ENCODE assay signal across 10 cellular contexts in genomic region chr6:166619912-166620311, GRCh38. TPM values are rescaled to one million over a fixed set of nuclear protein-coding genes. Genes with fewer than 3 reads are reported as not detected.
DNase-seq lines count a peak whose midpoint lies in the region; ATAC-seq and TF ChIP-seq lines count a peak whose summit lies in the region.
"Had no signal": no experiment of that assay in that cellular context is flagged by ENCODE, and none has a peak within 500 bp of the region (broad histone marks: within the 10 kb centered on the region; RNA-seq: fewer than 3 reads in every experiment).

No MANE protein-coding gene starts in this region.

- no peak overlapping the region for H3K4me3 ChIP-seq in rectal smooth muscle tissue (ENCODE audit: low read length)
- H3K4me3 ChIP-seq: testis had no signal

- H3K27ac ChIP-seq in foreskin keratinocyte (no peak overlapping the region), rectal smooth muscle tissue (ENCODE audit: low read depth, low read length) (peak overlapping the region; percentile 48)

- ATAC-seq in foreskin keratinocyte (peak; percentile 56), HG03135 (IDR thresholded peaks at IDR 0.05; ENCODE audit: unreplicated experiment) (no peak)
- ATAC-seq in natural killer cell treated with Interleukin-12 subunit alpha and Interleukin-12 subunit beta and Interleukin-15 and Interleukin-18, amount 100 ng/mL, for 72 hours: no peak

- TF ChIP-seq CTCF in Calu3 (IDR thresholded peaks at IDR 0.05; ENCODE audit: unreplicated experiment): no peak
- TF ChIP-seq CTCF in foreskin keratinocyte (conservative IDR thresholded peaks at IDR 0.05): no peak

- H3K36me3 ChIP-seq in rectal smooth muscle tissue (ENCODE audit: control insufficient read depth, insufficient read depth, low read length): no peaks in the 10 kb centered on the region

- intact Hi-C loops in Calu3 (cut with micrococcal nuclease; ENCODE audit: unreplicated experiment): loop anchor here (10.0 kb wide), 1 partner anchor 345 kb away; no protein-coding TSS in a partner anchor

- H3K27ac Mint-ChIP-seq in Calu3 (ENCODE audit: unreplicated experiment): no peak overlapping the region
- H3K27ac Mint-ChIP-seq in natural killer cell treated with Interleukin-12 subunit alpha and Interleukin-12 subunit beta and Interleukin-15 and Interleukin-18, amount 100 ng/mL, for 72 hours: no peak overlapping the region

- BruUV-seq in Calu3 (replicated peaks; lab: Mats Ljungman, UMichigan): no TSS peak

- DNase-seq in Calu3 (peak; percentile 43), amniotic epithelial cell (ENCODE audit: low read depth) (peak; percentile 99), foreskin keratinocyte (peak; percentile 58 to 79), NCI-H1105 treated with DMSO at 0.1 percent for 48 hours (lab: John Stamatoyannopoulos, UW) (no peak)
- no peak for DNase-seq in activated naive CD4-positive, alpha-beta T cell treated with Interleukin-2 at 50 U/mL for 16 hours
- DNase-seq in natural killer cell treated with Interleukin-12 subunit alpha and Interleukin-12 subunit beta and Interleukin-15 and Interleukin-18, amount 100 ng/mL, for 72 hours (ENCODE audit: low spot score): no peak
- DNase-seq: amygdala, testis had no signal

- H3K4me1 ChIP-seq in foreskin keratinocyte (peaks cover 9% of the 10 kb centered on the region), rectal smooth muscle tissue (ENCODE audit: control insufficient read depth, insufficient read depth, low read length) (peaks cover 18% of the 10 kb centered on the region)

- peaks cover 18% of the 10 kb centered on the region for H3K36me3 Mint-ChIP-seq in Calu3 (ENCODE audit: insufficient read depth, unreplicated experiment)
- H3K36me3 Mint-ChIP-seq in natural killer cell treated with Interleukin-12 subunit alpha and Interleukin-12 subunit beta and Interleukin-15 and Interleukin-18, amount 100 ng/mL, for 72 hours: no peaks in the 10 kb centered on the region

- H3K9me3 Mint-ChIP-seq in Calu3 (ENCODE audit: low read depth, unreplicated experiment): no peaks in the 10 kb centered on the region
- H3K9me3 Mint-ChIP-seq in natural killer cell treated with Interleukin-12 subunit alpha and Interleukin-12 subunit beta and Interleukin-15 and Interleukin-18, amount 100 ng/mL, for 72 hours: no peaks in the 10 kb centered on the region

- H3K27me3 ChIP-seq in foreskin keratinocyte (no peaks in the 10 kb centered on the region), rectal smooth muscle tissue (ENCODE audit: control insufficient read depth, insufficient read depth, low read length) (no peaks in the 10 kb centered on the region)
- H3K27me3 ChIP-seq: testis had no signal

- H3K27me3 Mint-ChIP-seq in Calu3 (ENCODE audit: unreplicated experiment): no peaks in the 10 kb centered on the region
- H3K27me3 Mint-ChIP-seq in natural killer cell treated with Interleukin-12 subunit alpha and Interleukin-12 subunit beta and Interleukin-15 and Interleukin-18, amount 100 ng/mL, for 72 hours: peaks cover 15 to 20% of the 10 kb centered on the region in 2 donors

- CTCF ChIA-PET in Calu3 (lab: Charles Lee): no interaction called here

- H3K9ac ChIP-seq in rectal smooth muscle tissue (ENCODE audit: low read length): no peak overlapping the region

- no peak overlapping the region for H3K4me3 Mint-ChIP-seq in Calu3 (ENCODE audit: low read depth, unreplicated experiment)
- H3K4me3 Mint-ChIP-seq in natural killer cell treated with Interleukin-12 subunit alpha and Interleukin-12 subunit beta and Interleukin-15 and Interleukin-18, amount 100 ng/mL, for 72 hours: no peak overlapping the region

- H3K4me1 Mint-ChIP-seq in Calu3 (ENCODE audit: low read depth, unreplicated experiment): peaks cover 52% of the 10 kb centered on the region
- H3K4me1 Mint-ChIP-seq in natural killer cell treated with Interleukin-12 subunit alpha and Interleukin-12 subunit beta and Interleukin-15 and Interleukin-18, amount 100 ng/mL, for 72 hours (ENCODE audit: low read depth in 2 of 2): peaks cover 0 to 2% of the 10 kb centered on the region in 2 donors

RNA-seq across cellular contexts. Expression of gene RPS6KA2, which starts 7.1 kb away (rescaled TPM):
- total RNA-seq in Calu3 (2022): 25.8 and 41.3 TPM in 2 replicates
- 8.3 and 8.9 TPM in 2 replicates for total RNA-seq in foreskin keratinocyte
- polyA plus RNA-seq in foreskin keratinocyte: 2.9 and 3.2 TPM in 2 replicates
- total RNA-seq in natural killer cell treated with Interleukin-12 subunit alpha and Interleukin-12 subunit beta and Interleukin-15 and Interleukin-18, amount 100 ng/mL, for 72 hours: 1 to 10 TPM; 2.8 to 3.8 TPM

RNA-seq across cellular contexts. Expression of gene RAMACL, which starts 33.4 kb away (rescaled TPM):
- total RNA-seq in Calu3 (2022) (1.3 and 2.2 TPM in 2 replicates), foreskin keratinocyte (0.17 and 0.18 TPM in 2 replicates)
- polyA plus RNA-seq in foreskin keratinocyte: 0.12 and 0.19 TPM in 2 replicates
- under 1 TPM; 0.21 to 0.73 TPM for total RNA-seq in natural killer cell treated with Interleukin-12 subunit alpha and Interleukin-12 subunit beta and Interleukin-15 and Interleukin-18, amount 100 ng/mL, for 72 hours

Comparison
In these comparisons a context has a peak if more than half of its experiments do, and no peak if none do; other contexts are left out.
1. DNase-seq: peak in Calu3 (single experiment), amniotic epithelial cell (single experiment) and foreskin keratinocyte (2 of 2); none in NCI-H1105 treated with DMSO at 0.1 percent for 48 hours (single experiment), activated naive CD4-positive, alpha-beta T cell treated with Interleukin-2 at 50 U/mL for 16 hours (single experiment) and natural killer cell treated with Interleukin-12 subunit alpha and Interleukin-12 subunit beta and Interleukin-15 and Interleukin-18, amount 100 ng/mL, for 72 hours (single experiment).